In genomic region chr7:128867241-128867640, GRCh38 we compare ENCODE assay signal across 17 cellular contexts. TPM values are rescaled to one million over a fixed set of nuclear protein-coding genes. Genes with fewer than 3 reads are reported as not detected.
DNase-seq lines count a peak whose midpoint lies in the region; ATAC-seq and TF ChIP-seq lines count a peak whose summit lies in the region.
"Had no signal": no experiment of that assay in that cellular context is flagged by ENCODE, and none has a peak within 500 bp of the region (broad histone marks: within the 10 kb centered on the region; RNA-seq: fewer than 3 reads in every experiment).

No MANE protein-coding gene starts in this region.

- CTCF ChIA-PET in RWPE1 (lab: Yijun Ruan, JAX), result interaction anchor here (0.6 to 0.7 kb wide), 2 partner anchors 16 to 201 kb away, joined by 3 read pairs; no protein-coding TSS in a partner anchor

- peak overlapping the region; percentile 40 for H3K4me3 Mint-ChIP-seq in type B pancreatic cell

- H3K27ac Mint-ChIP-seq in type B pancreatic cell, result peak overlapping the region; percentile 4

- H3K4me1 Mint-ChIP-seq in type B pancreatic cell (ENCODE audit: unreplicated experiment), result peaks cover 43% of the 10 kb centered on the region

- H3K27me3 Mint-ChIP-seq in type B pancreatic cell, result peaks cover 35% of the 10 kb centered on the region

- POLR2A ChIA-PET in RWPE1 (lab: Yijun Ruan, JAX; ENCODE audit: low non-redundant PET), result no interaction called here

- H3K36me3 Mint-ChIP-seq in type B pancreatic cell, result peaks cover 17% of the 10 kb centered on the region

- peak overlapping the region; percentile 71 for H3K27ac ChIP-seq in RWPE1
- H3K27ac ChIP-seq: BLaER1 had no signal

- H3K9me3 Mint-ChIP-seq in type B pancreatic cell, result no peaks in the 10 kb centered on the region

- TF ChIP-seq CTCF in RWPE1 (conservative IDR thresholded peaks at IDR 0.05; ENCODE audit: low read depth) (no peak), type B pancreatic cell (conservative IDR thresholded peaks at IDR 0.05) (no peak)

- DNase-seq in NCI-H146 (lab: John Stamatoyannopoulos, UW), result peak; percentile 8
- no peak for DNase-seq in NCI-H146 treated with DMSO at 0.1 percent for 48 hours (lab: John Stamatoyannopoulos, UW; ENCODE audit: unreplicated experiment)
- DNase-seq in RWPE1 (ENCODE audit: low spot score), result no peak
- no peak for DNase-seq in type B pancreatic cell (ENCODE audit: extremely low spot score, unreplicated experiment)
- DNase-seq in LoVo (ENCODE audit: low spot score), result no peak
- DNase-seq in NCI-H1436 (lab: John Stamatoyannopoulos, UW), result no peak
- DNase-seq: COR-L47, DMS153, KG1, NCI-H1436 treated with DMSO at 0.1 percent for 48 hours, NCI-H226, SHP77 treated with DMSO at 0.1 percent for 48 hours had no signal

- ATAC-seq in esophagus mucosa, result peak; percentile 61
- no peak for ATAC-seq in HG03565 (IDR thresholded peaks at IDR 0.05; ENCODE audit: unreplicated experiment)
- ATAC-seq: SK-N-SH treated with all-trans-retinoic acid at 6 μM for 48 hours had no signal

RNA-seq across cellular contexts. Expression of gene ATP6V1F, which starts 4.6 kb away (rescaled TPM):
- total RNA-seq in esophagus mucosa, result 193 TPM
- total RNA-seq in type B pancreatic cell (ENCODE audit: low replicate concordance), result 144 and 157 TPM in 2 replicates

RNA-seq across cellular contexts. Expression of gene FLNC, which starts 37.0 kb away (rescaled TPM):
- total RNA-seq in esophagus mucosa (2.0 TPM), type B pancreatic cell (ENCODE audit: low replicate concordance) (20.3 and 54.0 TPM in 2 replicates)

RNA-seq across cellular contexts. Expression of gene KCP, which starts 43.3 kb away (rescaled TPM):
- total RNA-seq in esophagus mucosa, result 1.8 TPM
- total RNA-seq in type B pancreatic cell (ENCODE audit: low replicate concordance), result 1.3 and 4.2 TPM in 2 replicates
- total RNA-seq: M059J had no signal
